ENCODE assay signal across 32 cellular contexts in genomic region chr1:201359873-201360210, GRCh38. TPM values are rescaled to one million over a fixed set of nuclear protein-coding genes. Genes with fewer than 3 reads are reported as not detected.
"Had no signal": no experiment of that assay in that cellular context is flagged by ENCODE, and none has a peak within 500 bp of the region (broad histone marks: within the 10 kb centered on the region; RNA-seq: fewer than 3 reads in every experiment).

No MANE protein-coding gene starts in this region.

- H3K27ac ChIP-seq: brain microvascular endothelial cell, SJSA1 had no signal

- H3K4me1 Mint-ChIP-seq: activated B cell treated with CpG ODN at 0.5 μM for 24 hours; activated CD4-positive, alpha-beta T cell treated with anti-CD3 and anti-CD28 coated beads, Interleukin-2, amount 10 ng/mL, durations not matched to agents 24 days and 14 days; activated CD8-positive, alpha-beta memory T cell treated with anti-CD3 and anti-CD28 coated beads, Interleukin-2, amount 10 ng/mL, durations not matched to agents 7 days and 5 days; activated naive CD8-positive, alpha-beta T cell treated with anti-CD3 and anti-CD28 coated beads, Interleukin-2, amount 50 U/mL, for 24 hours; T-cell had no signal

- H3K4me3 ChIP-seq: SJSA1 had no signal

- ATAC-seq: activated CD8-positive, alpha-beta memory T cell treated with anti-CD3 and anti-CD28 coated beads, Interleukin-2, amount 10 ng/mL, durations not matched to agents 7 days and 5 days; activated naive CD4-positive, alpha-beta T cell treated with anti-CD3 and anti-CD28 coated beads, Interleukin-2, amount 50 U/mL, for 72 hours; activated naive CD8-positive, alpha-beta T cell treated with anti-CD3 and anti-CD28 coated beads, Interleukin-2, amount 50 U/mL, for 24 hours; Panc1; T-cell had no signal

- FAIRE-seq: TTC549 had no signal

- H3K36me3 Mint-ChIP-seq: activated CD8-positive, alpha-beta memory T cell treated with anti-CD3 and anti-CD28 coated beads, Interleukin-2, amount 10 ng/mL, durations not matched to agents 7 days and 5 days; activated naive CD4-positive, alpha-beta T cell treated with anti-CD3 and anti-CD28 coated beads, Interleukin-2, amount 50 U/mL, for 72 hours; T-cell had no signal

- H3K9me3 ChIP-seq: SJSA1 had no signal

- H3K36me3 ChIP-seq: brain microvascular endothelial cell, SJSA1 had no signal

- H3K27me3 Mint-ChIP-seq: activated CD4-positive, alpha-beta T cell treated with anti-CD3 and anti-CD28 coated beads, Interleukin-2, amount 10 ng/mL, durations not matched to agents 24 days and 14 days had no signal

- DNase-seq: activated B cell treated with CpG ODN at 0.5 μM for 24 hours; activated CD4-positive, alpha-beta T cell treated with anti-CD3 and anti-CD28 coated beads for 1 hour; activated CD4-positive, alpha-beta T cell treated with anti-CD3 and anti-CD28 coated beads, Interleukin-2, amount 10 ng/mL, durations not matched to agents 24 days and 14 days; activated CD4-positive, alpha-beta T cell treated with anti-CD3 and anti-CD28 coated beads, Interleukin-2, amount 50 U/mL, for 48 hours; activated CD8-positive, alpha-beta memory T cell treated with anti-CD3 and anti-CD28 coated beads, Interleukin-2, amount 10 ng/mL, durations not matched to agents 7 days and 5 days; activated effector memory CD4-positive, alpha-beta T cell treated with anti-CD3 and anti-CD28 coated beads, Interleukin-2, amount 50 U/mL, for 16 hours; activated naive CD4-positive, alpha-beta T cell treated with Interleukin-2 at 50 U/mL for 16 hours; activated naive CD8-positive, alpha-beta T cell treated with anti-CD3 and anti-CD28 coated beads, Interleukin-2, amount 50 U/mL, for 24 hours; activated T-cell treated with anti-CD3 and anti-CD28 coated beads, Interleukin-2, amount 50 U/mL, for 24 hours; amniotic stem cell; brain microvascular endothelial cell; caudate nucleus; Kasumi-1; KBM-7; NCI-H1105 treated with DMSO at 0.1 percent for 48 hours; NCI-H1436 treated with DMSO at 0.1 percent for 48 hours; NCI-H187; NCI-H2081; NCI-H510A treated with DMSO at 0.1 percent for 48 hours; NCI-H69; NK-92 treated with Interleukin-12 subunit alpha and Interleukin-12 subunit beta, amount 100 ng/mL, for 24 hours; OCI-M1; Right ventricle myocardium superior; RPMI8226; T-cell; T-helper 2 cell; T1000 had no signal

- H3K4me3 Mint-ChIP-seq: activated B cell treated with CpG ODN at 0.5 μM for 24 hours; activated CD4-positive, alpha-beta T cell treated with anti-CD3 and anti-CD28 coated beads, Interleukin-2, amount 10 ng/mL, durations not matched to agents 24 days and 14 days; activated CD8-positive, alpha-beta memory T cell treated with anti-CD3 and anti-CD28 coated beads, Interleukin-2, amount 10 ng/mL, durations not matched to agents 7 days and 5 days; activated naive CD8-positive, alpha-beta T cell treated with anti-CD3 and anti-CD28 coated beads, Interleukin-2, amount 50 U/mL, for 24 hours; activated T-cell treated with anti-CD3 and anti-CD28 coated beads, Interleukin-2, amount 50 U/mL, for 24 hours; activated T-helper 1 cell treated with anti-CD3 and anti-CD28 coated beads, Interleukin-12 subunit alpha, Interleukin-12 subunit beta, Interleukin-2, Interleukin-4 antibody, amounts not matched to agents 30 ng/mL and 10 ng/mL and 1 ng/mL, durations not matched to agents 14 hours and 24 hours and 36 hours; T-cell had no signal

- H3K9me3 Mint-ChIP-seq: activated B cell treated with CpG ODN at 0.5 μM for 24 hours; activated CD4-positive, alpha-beta T cell treated with anti-CD3 and anti-CD28 coated beads, Interleukin-2, amount 10 ng/mL, durations not matched to agents 24 days and 14 days; activated naive CD4-positive, alpha-beta T cell treated with anti-CD3 and anti-CD28 coated beads, Interleukin-2, amount 50 U/mL, for 72 hours; activated naive CD8-positive, alpha-beta T cell treated with anti-CD3 and anti-CD28 coated beads, Interleukin-2, amount 50 U/mL, for 24 hours; activated T-cell treated with anti-CD3 and anti-CD28 coated beads, Interleukin-2, amount 50 U/mL, for 24 hours; activated T-helper 1 cell treated with anti-CD3 and anti-CD28 coated beads, Interleukin-12 subunit alpha, Interleukin-12 subunit beta, Interleukin-2, Interleukin-4 antibody, amounts not matched to agents 30 ng/mL and 10 ng/mL and 1 ng/mL, durations not matched to agents 14 hours and 24 hours and 36 hours; T-cell had no signal

- H3K27ac Mint-ChIP-seq: activated B cell treated with CpG ODN at 0.5 μM for 24 hours; activated CD4-positive, alpha-beta T cell treated with anti-CD3 and anti-CD28 coated beads, Interleukin-2, amount 10 ng/mL, durations not matched to agents 24 days and 14 days; activated CD8-positive, alpha-beta memory T cell treated with anti-CD3 and anti-CD28 coated beads, Interleukin-2, amount 10 ng/mL, durations not matched to agents 7 days and 5 days; activated naive CD8-positive, alpha-beta T cell treated with anti-CD3 and anti-CD28 coated beads, Interleukin-2, amount 50 U/mL, for 24 hours; activated T-cell treated with anti-CD3 and anti-CD28 coated beads, Interleukin-2, amount 50 U/mL, for 24 hours; activated T-helper 1 cell treated with anti-CD3 and anti-CD28 coated beads, Interleukin-12 subunit alpha, Interleukin-12 subunit beta, Interleukin-2, Interleukin-4 antibody, amounts not matched to agents 30 ng/mL and 10 ng/mL and 1 ng/mL, durations not matched to agents 14 hours and 24 hours and 36 hours; T-cell had no signal

- H3K27me3 ChIP-seq: SJSA1 had no signal

RNA-seq across cellular contexts. Expression of gene TNNT2, which starts 17.6 kb away (rescaled TPM):
- total RNA-seq: activated B cell treated with CpG ODN at 0.5 μM for 24 hours; activated CD4-positive, alpha-beta T cell treated with anti-CD3 and anti-CD28 coated beads, Interleukin-2, amount 10 ng/mL, durations not matched to agents 24 days and 14 days; activated CD8-positive, alpha-beta memory T cell treated with anti-CD3 and anti-CD28 coated beads, Interleukin-2, amount 10 ng/mL, durations not matched to agents 7 days and 5 days; activated naive CD4-positive, alpha-beta T cell treated with anti-CD3 and anti-CD28 coated beads, Interleukin-2, amount 50 U/mL, for 72 hours; activated T-helper 1 cell treated with anti-CD3 and anti-CD28 coated beads, Interleukin-12 subunit alpha, Interleukin-12 subunit beta, Interleukin-2, Interleukin-4 antibody, amounts not matched to agents 30 ng/mL and 10 ng/mL and 1 ng/mL, durations not matched to agents 14 hours and 24 hours and 36 hours; SJSA1; T-cell had no signal

RNA-seq across cellular contexts. Expression of gene LAD1, which starts 39.3 kb away (rescaled TPM):
- total RNA-seq: activated B cell treated with CpG ODN at 0.5 μM for 24 hours; activated CD4-positive, alpha-beta T cell treated with anti-CD3 and anti-CD28 coated beads, Interleukin-2, amount 10 ng/mL, durations not matched to agents 24 days and 14 days; activated CD8-positive, alpha-beta memory T cell treated with anti-CD3 and anti-CD28 coated beads, Interleukin-2, amount 10 ng/mL, durations not matched to agents 7 days and 5 days; activated naive CD4-positive, alpha-beta T cell treated with anti-CD3 and anti-CD28 coated beads, Interleukin-2, amount 50 U/mL, for 72 hours; activated T-helper 1 cell treated with anti-CD3 and anti-CD28 coated beads, Interleukin-12 subunit alpha, Interleukin-12 subunit beta, Interleukin-2, Interleukin-4 antibody, amounts not matched to agents 30 ng/mL and 10 ng/mL and 1 ng/mL, durations not matched to agents 14 hours and 24 hours and 36 hours; SJSA1 had no signal
